Comparison of ENCODE assay signal across 9 cellular contexts in genomic region chr4:84498203-84499026, GRCh38. TPM values are rescaled to one million over a fixed set of nuclear protein-coding genes. Genes with fewer than 3 reads are reported as not detected.
DNase-seq lines count a peak whose midpoint lies in the region; ATAC-seq, FAIRE-seq and TF ChIP-seq lines count a peak whose summit lies in the region.
"Had no signal": no experiment of that assay in that cellular context is flagged by ENCODE, and none has a peak within 500 bp of the region (broad histone marks: within the 10 kb centered on the region; RNA-seq: fewer than 3 reads in every experiment).

No MANE protein-coding gene starts in this region.

- no peak overlapping the region for H2BK120ac ChIP-seq in H1 (replicated peaks; ENCODE audit: low read depth, low read length)

- H3K27ac ChIP-seq in H1 (ENCODE audit: low read depth, low read length), result no peak overlapping the region
- H3K27ac ChIP-seq in Karpas-422 (ENCODE audit: low read length), result no peak overlapping the region

- no peak for TF ChIP-seq CTCF in H1 (IDR thresholded peaks at IDR 0.05; ENCODE audit: control extremely low read depth in 1 of 3, insufficient read depth in 1 of 3, low read depth in 1 of 3, low read length in 3 of 3)
- no peak for TF ChIP-seq CTCF in mucosa of descending colon (IDR thresholded peaks at IDR 0.05)

- peak overlapping the region; percentile 72 for H3K4me3 Mint-ChIP-seq in activated CD4-positive, alpha-beta T cell treated with anti-CD3 and anti-CD28 coated beads, Interleukin-2, amount 10 ng/mL, durations not matched to agents 24 days and 14 days

- H3K18ac ChIP-seq in H1 (ENCODE audit: extremely low read depth, low read length), result no peak overlapping the region

- H4K91ac ChIP-seq in H1 (replicated peaks; ENCODE audit: insufficient read length, low read length), result no peak overlapping the region

- H4K8ac ChIP-seq in H1 (ENCODE audit: extremely low read depth, insufficient read depth, low read length), result peak overlapping the region; percentile 36

- H3K56ac ChIP-seq in H1 (replicated peaks; ENCODE audit: insufficient read length, low read depth, low read length), result no peak overlapping the region

- no peak overlapping the region for H3K14ac ChIP-seq in H1 (ENCODE audit: insufficient read length)

- H2AFZ ChIP-seq in H1 (ENCODE audit: low read length) (no peak overlapping the region), Karpas-422 (ENCODE audit: low read length) (no peak overlapping the region)

- peaks cover 16% of the 10 kb centered on the region for H3K9me3 Mint-ChIP-seq in activated CD4-positive, alpha-beta T cell treated with anti-CD3 and anti-CD28 coated beads, Interleukin-2, amount 10 ng/mL, durations not matched to agents 24 days and 14 days

- no peaks in the 10 kb centered on the region for H3K79me1 ChIP-seq in H1 (ENCODE audit: low read depth, low read length)

- H3K9me3 ChIP-seq in H1 (ENCODE audit: insufficient read depth in 2 of 2, low read depth in 1 of 2, low read length in 1 of 2), result no peaks in the 10 kb centered on the region
- no peaks in the 10 kb centered on the region for H3K9me3 ChIP-seq in mucosa of descending colon
- H3K9me3 ChIP-seq in Karpas-422 (ENCODE audit: low read length), result no peaks in the 10 kb centered on the region

- H4K5ac ChIP-seq in H1 (ENCODE audit: insufficient read length, low read depth, low read length), result no peak overlapping the region

- peaks cover 9% of the 10 kb centered on the region for H3K4me1 Mint-ChIP-seq in activated CD4-positive, alpha-beta T cell treated with anti-CD3 and anti-CD28 coated beads, Interleukin-2, amount 10 ng/mL, durations not matched to agents 24 days and 14 days

- H4K20me1 ChIP-seq in H1 (replicated peaks in 1 of 2; ENCODE audit: control insufficient read depth in 1 of 2, insufficient read depth in 2 of 2, low read length in 2 of 2) (peaks cover 11 to 22% of the 10 kb centered on the region in 2 experiments), Karpas-422 (ENCODE audit: insufficient read depth, low read depth, low read length) (no peaks in the 10 kb centered on the region)

- no peak overlapping the region for H2AK5ac ChIP-seq in H1 (ENCODE audit: low read depth, low read length)

- H3K9me2 ChIP-seq in Karpas-422 (replicated peaks; ENCODE audit: insufficient read depth, low read length), result no peaks in the 10 kb centered on the region

- DNase-seq in activated CD4-positive, alpha-beta T cell treated with anti-CD3 and anti-CD28 coated beads, Interleukin-2, amount 10 ng/mL, durations not matched to agents 24 days and 14 days, result peak; percentile 69
- no peak for DNase-seq in activated CD4-positive, alpha-beta T cell treated with anti-CD3 and anti-CD28 coated beads for 1 hour
- DNase-seq in RPMI7951 (ENCODE audit: low read depth) (peak; percentile 45), H1 (ENCODE audit: low read depth in 1 of 2, low spot score in 2 of 2) (no peak), mucosa of descending colon (peak in 1 of 3 donors; percentile 38), Karpas-422 (no peak)

- TF ChIP-seq EP300 in H1 (IDR thresholded peaks at IDR 0.05; ENCODE audit: borderline replicate concordance in 1 of 2, low read depth in 2 of 2, low read length in 2 of 2), result no peak

- TF ChIP-seq POLR2A in H1 (IDR thresholded peaks at IDR 0.05; ENCODE audit: control extremely low read depth in 1 of 2, low read depth in 2 of 2, low read length in 2 of 2), result no peak

- H3K4me1 ChIP-seq in H1 (replicated peaks in 1 of 4; ENCODE audit: control insufficient read depth in 3 of 4, insufficient read depth in 4 of 4, low read length in 3 of 4), result peaks cover 8 to 50% (median 30%) of the 10 kb centered on the region in 4 experiments
- peaks cover 37% of the 10 kb centered on the region for H3K4me1 ChIP-seq in mucosa of descending colon (ENCODE audit: low read depth)
- H3K4me1 ChIP-seq in Karpas-422 (ENCODE audit: low read length), result no peaks in the 10 kb centered on the region

- H2BK5ac ChIP-seq in H1 (ENCODE audit: low read depth, low read length), result no peak overlapping the region

- ATAC-seq in mucosa of descending colon, result peak; percentile 23
- no peak for ATAC-seq in HG03025 (IDR thresholded peaks at IDR 0.05; ENCODE audit: low FRiP score, unreplicated experiment)
- ATAC-seq in GM21576 (IDR thresholded peaks at IDR 0.05; ENCODE audit: unreplicated experiment), result no peak

- no peak overlapping the region for H3K4ac ChIP-seq in H1 (replicated peaks; ENCODE audit: insufficient read length, low read depth, low read length)

- FAIRE-seq in H1 (lab: Jason Lieb, UNC), result no peak

- intact Hi-C loops in activated CD4-positive, alpha-beta T cell treated with anti-CD3 and anti-CD28 coated beads, Interleukin-2, amount 10 ng/mL, durations not matched to agents 24 days and 14 days (cut with micrococcal nuclease), result loop anchor here (1.0 to 5.0 kb wide), 2 partner anchors 17 to 469 kb away; partner anchors contain the start of gene WDFY3
- intact Hi-C loops in mucosa of descending colon (cut with DNase I, micrococcal nuclease), result no loop called here

- 0 out of 2 replicates have a peak overlapping the region, but pooled peaks have one; percentile 50 for H2BK12ac ChIP-seq in H1 (ENCODE audit: low read depth, low read length)

- no peak overlapping the region for H3K23ac ChIP-seq in H1 (ENCODE audit: insufficient read length)

- H3K36me3 Mint-ChIP-seq in activated CD4-positive, alpha-beta T cell treated with anti-CD3 and anti-CD28 coated beads, Interleukin-2, amount 10 ng/mL, durations not matched to agents 24 days and 14 days (ENCODE audit: low read depth), result peaks cover 7% of the 10 kb centered on the region

- peak overlapping the region; percentile 19 to 65 (median 45) for H3K4me3 ChIP-seq in H1 (ENCODE audit: extremely low read depth in 1 of 4, insufficient read depth in 2 of 4, low read depth in 3 of 4, low read length in 4 of 4)
- no peak overlapping the region for H3K4me3 ChIP-seq in mucosa of descending colon
- H3K4me3 ChIP-seq in Karpas-422 (ENCODE audit: low read length), result no peak overlapping the region

- CTCF ChIA-PET in H1 (lab: Charles Lee; ENCODE audit: partially characterized antibody), result interaction anchor here (5.0 kb wide), 1 partner anchor 16 kb away, joined by 69 read pairs; no protein-coding TSS in a partner anchor

- peak overlapping the region; percentile 81 to 87 for H3K4me2 ChIP-seq in H1 (ENCODE audit: insufficient read depth in 1 of 2, low read depth in 2 of 2, low read length in 2 of 2)
- no peak overlapping the region for H3K4me2 ChIP-seq in Karpas-422 (ENCODE audit: low read depth, low read length, poor library complexity, severe bottlenecking)

- H3K9ac ChIP-seq in H1 (replicated peaks in 1 of 4; ENCODE audit: extremely low read depth in 1 of 4, low read depth in 3 of 4, low read length in 3 of 4) (no peak overlapping the region), Karpas-422 (ENCODE audit: low read length) (no peak overlapping the region)

- no peak overlapping the region for H2BK15ac ChIP-seq in H1 (ENCODE audit: low read length)

- no peak overlapping the region for H2BK20ac ChIP-seq in H1 (ENCODE audit: low read length)

- H3K27me3 ChIP-seq in H1 (replicated peaks in 1 of 4; ENCODE audit: control insufficient read depth in 3 of 4, extremely low read depth in 1 of 4, insufficient read depth in 3 of 4, low read length in 3 of 4) (peaks cover 83 to 97% (median 91%) of the 10 kb centered on the region in 4 experiments), Karpas-422 (ENCODE audit: low read length) (no peaks in the 10 kb centered on the region)

- H3K79me2 ChIP-seq in H1 (ENCODE audit: control insufficient read depth in 1 of 2, insufficient read depth in 2 of 2, low read length in 2 of 2) (no peaks in the 10 kb centered on the region), Karpas-422 (ENCODE audit: low read length) (no peaks in the 10 kb centered on the region)

- H3K27me3 Mint-ChIP-seq in activated CD4-positive, alpha-beta T cell treated with anti-CD3 and anti-CD28 coated beads, Interleukin-2, amount 10 ng/mL, durations not matched to agents 24 days and 14 days, result peaks cover 88% of the 10 kb centered on the region

- WGBS in H1 (ENCODE audit: extremely low coverage in 1 of 2, insufficient coverage in 1 of 2, insufficient read length in 1 of 2, insufficient replicate concordance in 2 of 2, low coverage in 1 of 2, low lambda C conversion rate in 2 of 2, missing lambda C conversion rate in 1 of 2), 2 experiments, result 2% methylated on average over 64 of the region's 64 CpGs; no CpG with 5 or more reads in 1 of the 2 experiments

- no peak for TF ChIP-seq RAD21 in H1 (IDR thresholded peaks at IDR 0.05 in 1 of 2, conservative IDR thresholded peaks at IDR 0.05 in 1 of 2; ENCODE audit: low read depth in 2 of 2, low read length in 2 of 2)

- H3K23me2 ChIP-seq in H1 (ENCODE audit: low read depth, low read length), result peaks cover 32% of the 10 kb centered on the region; the same call in 1 of the 2 replicates

- POLR2A ChIA-PET in H1 (lab: Charles Lee; ENCODE audit: partially characterized antibody), result no interaction called here

- H3K36me3 ChIP-seq in H1 (ENCODE audit: control insufficient read depth in 2 of 4, insufficient read depth in 4 of 4, low read length in 3 of 4) (peaks cover 0 to 11% (median 0%) of the 10 kb centered on the region in 4 experiments; a peak in 1 of 8 replicates), mucosa of descending colon (ENCODE audit: low read depth) (no peaks in the 10 kb centered on the region), Karpas-422 (ENCODE audit: insufficient read depth, low read length) (no peaks in the 10 kb centered on the region)

- H3K27ac Mint-ChIP-seq in activated CD4-positive, alpha-beta T cell treated with anti-CD3 and anti-CD28 coated beads, Interleukin-2, amount 10 ng/mL, durations not matched to agents 24 days and 14 days, result peak overlapping the region; percentile 81

TF ChIP-seq in H1, 55 proteins besides CTCF, POLR2A, EP300 and RAD21 (continues in another document):
- TF ChIP-seq TAF7 (optimal IDR thresholded peaks at IDR 0.05; ENCODE audit: borderline replicate concordance, low read depth, low read length) (no peak), CREB1 (IDR thresholded peaks at IDR 0.05) (no peak; the same call in 1 of the 2 replicates), CEBPB (IDR thresholded peaks at IDR 0.05; ENCODE audit: low read depth, low read length) (no peak), NANOG (IDR thresholded peaks at IDR 0.05; ENCODE audit: insufficient read depth, low read depth, low read length, poor library complexity, severe bottlenecking) (no peak)

RNA-seq across cellular contexts. Expression of gene NKX6-1, which starts 0.7 kb away (rescaled TPM):
- total RNA-seq in activated CD4-positive, alpha-beta T cell treated with anti-CD3 and anti-CD28 coated beads, Interleukin-2, amount 10 ng/mL, durations not matched to agents 24 days and 14 days, result not detected in 2 replicates
- total RNA-seq in RPMI7951 (2014; rRNA removed; shearing (Covaris generic)), result 0.24 and 0.39 TPM in 2 replicates
- 0.19 and 0.45 TPM in 2 replicates for total RNA-seq in H1 (2021; fragmentation: NEBNext Ultra II Directional; extraction: Animal tissue kit (Norgen Biotek cat#: 25700))
- polyA plus RNA-seq in H1 (2011; rRNA removed), result 0.03 and 0.13 TPM in 2 replicates
- polyA plus RNA-seq in H1 (2011; cell fraction: cytosol; rRNA removed), result 0.05 TPM
- polyA plus RNA-seq in H1 (2011; cell fraction: nucleus; rRNA removed), result 0.06 TPM
- 0.08 TPM in 1 of 4 replicates, not detected in the others for polyA plus RNA-seq in H1 (2012, experiment 1 of 2)
- polyA plus RNA-seq in H1 (2012, experiment 2 of 2), result not detected
- polyA plus RNA-seq in H1 (2013, experiment 1 of 2), result 0.08 TPM
- polyA plus RNA-seq in H1 (2013, experiment 2 of 2), result 0.06 TPM
- not detected in 2 replicates for polyA minus RNA-seq in H1 (2011; rRNA and poly(A)+ RNA removed)
- not detected for polyA minus RNA-seq in H1 (2011; cell fraction: cytosol; rRNA and poly(A)+ RNA removed)
- polyA minus RNA-seq in H1 (2011; cell fraction: nucleus; rRNA and poly(A)+ RNA removed), result not detected
- not detected for total RNA-seq in mucosa of descending colon
- not detected in 2 replicates for total RNA-seq in Karpas-422 (2014; rRNA removed; shearing (Covaris generic); ENCODE audit: low replicate concordance)
- total RNA-seq: activated naive CD4-positive, alpha-beta T cell treated with anti-CD3 and anti-CD28 coated beads, Interleukin-2, amount 50 U/mL, for 72 hours had no signal

Comparison
In these comparisons a context has a peak if more than half of its experiments do, and no peak if none do; other contexts are left out.
1. DNase-seq: peak in activated CD4-positive, alpha-beta T cell treated with anti-CD3 and anti-CD28 coated beads, Interleukin-2, amount 10 ng/mL, durations not matched to agents 24 days and 14 days (single experiment) and RPMI7951 (single experiment); none in activated CD4-positive, alpha-beta T cell treated with anti-CD3 and anti-CD28 coated beads for 1 hour (single experiment), H1 (0 of 2) and Karpas-422 (single experiment).
2. H3K4me3 ChIP-seq: peak in H1 (4 of 4); none in mucosa of descending colon (single experiment) and Karpas-422 (single experiment).